12 cellular contexts compared by ENCODE assay signal in genomic region chr1:243268284-243268653, GRCh38. TPM values are rescaled to one million over a fixed set of nuclear protein-coding genes. Genes with fewer than 3 reads are reported as not detected.
DNase-seq lines count a peak whose midpoint lies in the region; ATAC-seq, FAIRE-seq and TF ChIP-seq lines count a peak whose summit lies in the region.
"Had no signal": no experiment of that assay in that cellular context is flagged by ENCODE, and none has a peak within 500 bp of the region (broad histone marks: within the 10 kb centered on the region; RNA-seq: fewer than 3 reads in every experiment).

No MANE protein-coding gene starts in this region.

- H3K27ac ChIP-seq in liver (ENCODE audit: low read depth in 1 of 2, low read length in 2 of 2) (peak overlapping the region; percentile 13 to 50), HepG2 (ENCODE audit: extremely low read length, insufficient read depth, low read length) (no peak overlapping the region), K562 (ENCODE audit: extremely low read depth, low read depth, low read length) (peak overlapping the region; percentile 61; the same call in 2 of the 3 replicates), keratinocyte (ENCODE audit: control insufficient read depth, insufficient read depth, low read length) (peak overlapping the region; percentile 66), uterus (peak overlapping the region; percentile 3 to 13)

- no peaks in the 10 kb centered on the region for H4K20me1 ChIP-seq in HepG2 (ENCODE audit: insufficient read depth, low read length)
- H4K20me1 ChIP-seq in K562 (replicated peaks; ENCODE audit: control insufficient read depth, insufficient read depth, low read length) = no peaks in the 10 kb centered on the region
- no peaks in the 10 kb centered on the region for H4K20me1 ChIP-seq in keratinocyte (ENCODE audit: control insufficient read depth, extremely low read depth, insufficient read depth, low read length)

- FAIRE-seq in HepG2 (lab: Jason Lieb, UNC) (no peak), K562 (lab: Jason Lieb, UNC) (no peak), keratinocyte (lab: Jason Lieb, UNC) (no peak)
- FAIRE-seq: GM18507, H1 had no signal

- no TSS peak for BruUV-seq in HepG2 (replicated peaks; lab: Mats Ljungman, UMichigan)
- no TSS peak for BruUV-seq in K562 (replicated peaks; lab: Mats Ljungman, UMichigan)

- WGBS in liver = 70% methylated on average over 4 of the region's 4 CpGs
- WGBS in HepG2 (ENCODE audit: low lambda C conversion rate) = 92% methylated on average over 4 of the region's 4 CpGs
- WGBS in K562 (ENCODE audit: insufficient coverage, low coverage, missing lambda C conversion rate) = 25% methylated on average over 4 of the region's 4 CpGs

- no peaks in the 10 kb centered on the region for H3K9me1 ChIP-seq in K562 (ENCODE audit: control insufficient read depth, insufficient read depth, low read length)
- no peaks in the 10 kb centered on the region for H3K9me1 ChIP-seq in keratinocyte (ENCODE audit: control insufficient read depth, extremely low read depth, insufficient read depth, low read length)

- CTCF ChIA-PET in HepG2 (lab: Yijun Ruan, JAX; ENCODE audit: low intra/inter-chr PET ratio, low total read pairs) = no interaction called here
- CTCF ChIA-PET in K562 (lab: Yijun Ruan, JAX; ENCODE audit: low intra/inter-chr PET ratio) = no interaction called here

- H3K9me3 ChIP-seq in liver (ENCODE audit: control insufficient read depth in 4 of 4, low read length in 3 of 4) (no peaks in the 10 kb centered on the region), HepG2 (ENCODE audit: low read length) (no peaks in the 10 kb centered on the region), K562 (replicated peaks; ENCODE audit: control insufficient read depth, insufficient read depth, low read depth, low read length) (no peaks in the 10 kb centered on the region), keratinocyte (ENCODE audit: control insufficient read depth, low read depth, low read length) (no peaks in the 10 kb centered on the region), uterus (no peaks in the 10 kb centered on the region)

- intact Hi-C loops in HepG2 (cut with micrococcal nuclease; ENCODE audit: unreplicated experiment) = no loop called here
- intact Hi-C loops in K562 (cut with micrococcal nuclease) = no loop called here
- intact Hi-C loops in uterus (cut with DNase I; ENCODE audit: low total_unique reads) = no loop called here

- no peak for TF ChIP-seq POLR2A in HepG2 (IDR thresholded peaks at IDR 0.05; ENCODE audit: insufficient read depth in 1 of 2, low read depth in 2 of 2, low read length in 2 of 2)
- TF ChIP-seq POLR2A in K562 (conservative IDR thresholded peaks at IDR 0.05) = no peak
- TF ChIP-seq POLR2A in uterus (IDR thresholded peaks at IDR 0.05) = no peak

- no peak overlapping the region for H3K9ac ChIP-seq in liver (ENCODE audit: low read depth in 1 of 2, low read length in 2 of 2)
- no peak overlapping the region for H3K9ac ChIP-seq in HepG2 (ENCODE audit: insufficient read depth, low read depth, low read length)
- H3K9ac ChIP-seq in K562 (ENCODE audit: insufficient read depth in 1 of 2, low read depth in 2 of 2, low read length in 2 of 2) = peak overlapping the region in 1 of 2 experiments; percentile 36; a peak in 2 of 4 replicates
- peak overlapping the region; percentile 9 for H3K9ac ChIP-seq in keratinocyte (ENCODE audit: control insufficient read depth, extremely low read depth, insufficient read depth, low read length)

- H2AFZ ChIP-seq in HepG2 (ENCODE audit: low read length) (no peak overlapping the region), K562 (ENCODE audit: low read depth, low read length) (peak overlapping the region; percentile 78), keratinocyte (ENCODE audit: control insufficient read depth, low read length) (peak overlapping the region; percentile 5)

- no peak for DNase-seq in HepG2 (ENCODE audit: low spot score)
- no peak for DNase-seq in K562 (ENCODE audit: extremely low read depth in 1 of 4, low spot score in 3 of 4)
- no peak for DNase-seq in keratinocyte (ENCODE audit: low read depth, low spot score)
- no peak for DNase-seq in uterus
- DNase-seq in activated gamma-delta T cell treated with Interleukin-2 at 50 U/mL for 16 hours = no peak
- DNase-seq in activated CD8-positive, alpha-beta memory T cell treated with anti-CD3 and anti-CD28 coated beads for 24 hours = no peak
- DNase-seq in cerebellar nuclear complex (lab: John Stamatoyannopoulos, UW) = no peak
- DNase-seq: NCI-H2227 treated with DMSO at 0.1 percent for 48 hours, T1000 had no signal

- H3K4me1 ChIP-seq in liver (ENCODE audit: control insufficient read depth in 4 of 4, insufficient read depth in 4 of 4, low read length in 3 of 4) = peaks cover 0 to 10% (median 2%) of the 10 kb centered on the region in 4 donors
- no peaks in the 10 kb centered on the region; the same call in 1 of the 2 replicates for H3K4me1 ChIP-seq in HepG2 (ENCODE audit: insufficient read depth, low read length)
- H3K4me1 ChIP-seq in K562 (replicated peaks in 1 of 2; ENCODE audit: control insufficient read depth in 2 of 2, insufficient read depth in 2 of 2, low read length in 2 of 2) = peaks cover 28 to 53% of the 10 kb centered on the region in 2 experiments
- peaks cover 35% of the 10 kb centered on the region for H3K4me1 ChIP-seq in keratinocyte (ENCODE audit: control insufficient read depth, extremely low read depth, insufficient read depth, low read length)
- H3K4me1 ChIP-seq in uterus = peaks cover 0 to 4% of the 10 kb centered on the region in 2 donors

- TF ChIP-seq EP300 in HepG2 (IDR thresholded peaks at IDR 0.05; ENCODE audit: low read depth in 2 of 2, low read length in 2 of 2) (no peak), HepG2 (CRISPR knock-in tag; IDR thresholded peaks at IDR 0.05; ENCODE audit: borderline replicate concordance) (no peak), K562 (IDR thresholded peaks at IDR 0.05; ENCODE audit: low read length) (no peak)

- ATAC-seq in HepG2 = no peak
- no peak for ATAC-seq in K562

- POLR2A ChIA-PET in HepG2 (lab: Yijun Ruan, JAX) = no interaction called here
- POLR2A ChIA-PET in K562 (lab: Yijun Ruan, JAX) = interaction anchor here (1.3 kb wide), 1 partner anchor 17 kb away, joined by 3 read pairs; no protein-coding TSS in a partner anchor

- TF ChIP-seq RAD21 in liver (IDR thresholded peaks at IDR 0.05) = no peak
- TF ChIP-seq RAD21 in HepG2 (CRISPR knock-in tag; IDR thresholded peaks at IDR 0.05) = no peak
- TF ChIP-seq RAD21 in K562 (CRISPR knock-in tag; conservative IDR thresholded peaks at IDR 0.05 in 1 of 2, IDR thresholded peaks at IDR 0.05 in 1 of 2) = no peak

- H3K27me3 ChIP-seq in liver (ENCODE audit: control insufficient read depth in 4 of 4, insufficient read depth in 4 of 4, low read length in 3 of 4) (no peaks in the 10 kb centered on the region), HepG2 (ENCODE audit: control insufficient read depth in 1 of 2, insufficient read depth in 2 of 2, low read length in 2 of 2) (no peaks in the 10 kb centered on the region), K562 (ENCODE audit: control insufficient read depth in 2 of 2, insufficient read depth in 2 of 2, low read length in 2 of 2) (no peaks in the 10 kb centered on the region), keratinocyte (ENCODE audit: control insufficient read depth, extremely low read depth, insufficient read depth, low read length) (no peaks in the 10 kb centered on the region), uterus (no peaks in the 10 kb centered on the region)

- H3K4me2 ChIP-seq in HepG2 (ENCODE audit: low read depth, low read length) = no peak overlapping the region
- peak overlapping the region; percentile 67; the same call in 1 of the 2 replicates for H3K4me2 ChIP-seq in K562 (ENCODE audit: insufficient read depth, low read length)
- peak overlapping the region; percentile 75 for H3K4me2 ChIP-seq in keratinocyte (ENCODE audit: control insufficient read depth, extremely low read depth, insufficient read depth, low read depth, low read length)

- H3K36me3 ChIP-seq in liver (ENCODE audit: control insufficient read depth in 4 of 4, insufficient read depth in 3 of 4, low read depth in 1 of 4, low read length in 3 of 4) = peaks cover 0 to 10% (median under 1%) of the 10 kb centered on the region in 4 donors
- H3K36me3 ChIP-seq in HepG2 (replicated peaks in 1 of 2; ENCODE audit: control insufficient read depth in 1 of 2, insufficient read depth in 2 of 2, low read length in 2 of 2) = no peaks in the 10 kb centered on the region
- H3K36me3 ChIP-seq in K562 (ENCODE audit: control insufficient read depth, insufficient read depth, low read length) = peaks cover 10% of the 10 kb centered on the region; the same call in 2 of the 3 replicates
- peaks cover 2 to 14% of the 10 kb centered on the region in 2 experiments for H3K36me3 ChIP-seq in keratinocyte (ENCODE audit: control insufficient read depth in 2 of 2, extremely low read depth in 1 of 2, insufficient read depth in 2 of 2, low read length in 2 of 2)
- H3K36me3 ChIP-seq in uterus = no peaks in the 10 kb centered on the region

- dilution Hi-C loops in keratinocyte (cut with MboI; ENCODE audit: extremely low pct_ligation_motif_present, low sequenced_read_pairs) = no loop called here

- in situ Hi-C loops in HepG2 (cut with HindIII; ENCODE audit: extremely low pct_ligation_motif_present, low pct_unique_long_range_greater_than_20kb) = no loop called here
- in situ Hi-C loops in K562 (cut with MboI) = no loop called here

- TF ChIP-seq CTCF in liver (IDR thresholded peaks at IDR 0.05; ENCODE audit: low read depth, low read length, missing input control) (no peak), HepG2 (CRISPR knock-in tag; IDR thresholded peaks at IDR 0.05) (no peak), K562 (IDR thresholded peaks at IDR 0.05 in 2 of 3, conservative IDR thresholded peaks at IDR 0.05 in 1 of 3; ENCODE audit: insufficient read depth in 2 of 3, low read depth in 1 of 3, low read length in 3 of 3) (no peak), keratinocyte (optimal IDR thresholded peaks at IDR 0.05 in 1 of 3, IDR thresholded peaks at IDR 0.05 in 1 of 3, conservative IDR thresholded peaks at IDR 0.05 in 1 of 3; ENCODE audit: extremely low read depth in 1 of 3, insufficient read depth in 2 of 3, low read length in 3 of 3) (no peak), uterus (IDR thresholded peaks at IDR 0.05) (no peak)

- H3K79me2 ChIP-seq in HepG2 (ENCODE audit: insufficient read depth, low read length) (no peaks in the 10 kb centered on the region), K562 (ENCODE audit: control insufficient read depth, insufficient read depth, low read length) (peaks cover 14% of the 10 kb centered on the region; the same call in 2 of the 3 replicates), keratinocyte (ENCODE audit: control insufficient read depth, insufficient read depth, low read length) (peaks cover 38% of the 10 kb centered on the region)

- no peak overlapping the region for H3K4me3 ChIP-seq in liver (ENCODE audit: low read depth in 1 of 3, low read length in 3 of 3)
- no peak overlapping the region for H3K4me3 ChIP-seq in HepG2 (replicated peaks in 1 of 3; ENCODE audit: insufficient read depth in 1 of 3, low read depth in 2 of 3, low read length in 3 of 3)
- 0 out of 2 replicates have a peak overlapping the region, but pooled peaks have one; percentile 5 for H3K4me3 ChIP-seq in K562
- H3K4me3 ChIP-seq in keratinocyte (ENCODE audit: control insufficient read depth in 2 of 3, extremely low read depth in 1 of 3, insufficient read depth in 2 of 3, low read depth in 1 of 3, low read length in 3 of 3) = peak overlapping the region in 2 of 3 experiments; percentile 7 to 42
- no peak overlapping the region for H3K4me3 ChIP-seq in uterus

RNA-seq across cellular contexts. Expression of gene SDCCAG8, which starts 12.4 kb away (rescaled TPM):
- 10 to 100 TPM; 13.0 to 22.0 TPM for total RNA-seq in liver
- 10 to 100 TPM in 1 of 2 donors, 1 to 10 TPM in 1; 8.5 to 25.8 TPM for polyA plus RNA-seq in liver
- total RNA-seq in HepG2 (2016; rRNA removed; fragmentation: Illumina TruSeq; extraction: Trizol) = 9.5 and 10.1 TPM in 2 replicates
- 22.4 and 23.3 TPM in 2 replicates for total RNA-seq in HepG2 (2016; cell fraction: cytosol; rRNA removed; fragmentation: Illumina TruSeq; extraction: Trizol; ENCODE audit: low read depth)
- total RNA-seq in HepG2 (2016; cell fraction: insoluble cytoplasmic fraction; rRNA removed; fragmentation: Illumina TruSeq; extraction: Trizol) = 9.6 and 10.2 TPM in 2 replicates
- total RNA-seq in HepG2 (2016; cell fraction: membrane; rRNA removed; fragmentation: Illumina TruSeq; extraction: Trizol) = 9.4 and 13.3 TPM in 2 replicates
- total RNA-seq in HepG2 (2016; cell fraction: nucleus; rRNA removed; fragmentation: Illumina TruSeq; extraction: Trizol) = 14.5 and 14.9 TPM in 2 replicates
- polyA plus RNA-seq in HepG2 (2011; rRNA removed) = 11.4 and 13.4 TPM in 2 replicates
- polyA plus RNA-seq in HepG2 (2011; cell fraction: cytosol; rRNA removed) = 5.1 and 5.9 TPM in 2 replicates
- polyA plus RNA-seq in HepG2 (2011; cell fraction: nucleus; rRNA removed) = 10.1 and 12.4 TPM in 2 replicates
- 9.1 and 9.7 TPM in 2 replicates for polyA plus RNA-seq in HepG2 (2012)
- polyA plus RNA-seq in HepG2 (2016; cell fraction: cytosol; fragmentation: Illumina TruSeq; extraction: Trizol; ENCODE audit: low read depth) = 1.4 and 2.3 TPM in 2 replicates
- polyA plus RNA-seq in HepG2 (2016; cell fraction: insoluble cytoplasmic fraction; fragmentation: Illumina TruSeq; extraction: Trizol; ENCODE audit: low read depth) = 9.1 and 12.0 TPM in 2 replicates
- polyA plus RNA-seq in HepG2 (2016; cell fraction: membrane; fragmentation: Illumina TruSeq; extraction: Trizol; ENCODE audit: low read depth) = 1.9 and 2.2 TPM in 2 replicates
- 10.0 and 12.7 TPM in 2 replicates for polyA plus RNA-seq in HepG2 (2016; cell fraction: nucleus; fragmentation: Illumina TruSeq; extraction: Trizol; ENCODE audit: insufficient read depth, low read depth)
- 4.4 and 8.7 TPM in 2 replicates for polyA minus RNA-seq in HepG2 (2011; rRNA and poly(A)+ RNA removed; ENCODE audit: low replicate concordance)
- 5.3 and 6.1 TPM in 2 replicates for polyA minus RNA-seq in HepG2 (2011; cell fraction: cytosol; rRNA and poly(A)+ RNA removed)
- 22.0 and 40.3 TPM in 2 replicates for polyA minus RNA-seq in HepG2 (2011; cell fraction: nucleus; rRNA and poly(A)+ RNA removed)
- 59.4 and 127 TPM in 2 replicates for total RNA-seq in K562 (2011; cell fraction: chromatin; rRNA removed; ENCODE audit: low replicate concordance)
- 15.7 and 21.7 TPM in 2 replicates for total RNA-seq in K562 (2011; cell fraction: nucleolus; rRNA removed)
- 42.4 and 44.1 TPM in 2 replicates for total RNA-seq in K562 (2011; cell fraction: nucleoplasm; rRNA removed)
- total RNA-seq in K562 (2014; rRNA removed) = 17.9 and 22.7 TPM in 2 replicates
- 24.5 and 25.4 TPM in 2 replicates for total RNA-seq in K562 (2014; rRNA removed; fragmentation: Illumina TruSeq; extraction: Trizol)
- 26.6 and 32.6 TPM in 2 replicates for total RNA-seq in K562 (2015; rRNA removed; fragmentation: Illumina TruSeq; extraction: Trizol)
- 23.8 and 26.1 TPM in 2 replicates for total RNA-seq in K562 (2021)
- polyA plus RNA-seq in K562 (2011; rRNA removed) = 36.7 and 38.7 TPM in 2 replicates
- polyA plus RNA-seq in K562 (2011; cell fraction: cytosol; rRNA removed) = 17.0 and 20.6 TPM in 2 replicates
- polyA plus RNA-seq in K562 (2011; cell fraction: nucleus; rRNA removed) = 24.8 and 39.9 TPM in 2 replicates
- 17.8 and 30.1 TPM in 2 replicates for polyA plus RNA-seq in K562 (2012)
- polyA plus RNA-seq in K562 (2014; fragmentation: Illumina TruSeq; extraction: Trizol) = 17.5 and 25.0 TPM in 2 replicates
- 10 to 100 TPM; 21.6 to 29.6 TPM for polyA plus RNA-seq in K562 (2014; fragmentation: Nextera tagmentation; extraction: Ambion mirVana)
- polyA plus RNA-seq in K562 (2014; rRNA removed) = 17.4 and 28.8 TPM in 2 replicates
- 56.5 and 97.6 TPM in 2 replicates for polyA minus RNA-seq in K562 (2011; rRNA and poly(A)+ RNA removed)
- 11.2 and 20.3 TPM in 2 replicates for polyA minus RNA-seq in K562 (2011; cell fraction: cytosol; rRNA and poly(A)+ RNA removed)
- polyA minus RNA-seq in K562 (2011; cell fraction: nucleus; rRNA and poly(A)+ RNA removed) = 25.3 and 52.1 TPM in 2 replicates
- polyA plus RNA-seq in keratinocyte = 49.3 to 67.8 TPM (median 61.6 TPM) in 3 replicates
- 54.2 TPM for polyA plus RNA-seq in keratinocyte (2011; ENCODE audit: low read depth)
- 58.2 and 59.8 TPM in 2 replicates for polyA plus RNA-seq in keratinocyte (2011; cell fraction: cytosol; rRNA removed)
- polyA plus RNA-seq in keratinocyte (2011; cell fraction: nucleus; rRNA removed) = 49.4 and 57.7 TPM in 2 replicates
- 30.3 and 46.8 TPM in 2 replicates for polyA plus RNA-seq in keratinocyte (2012; ENCODE audit: low replicate concordance)
- polyA minus RNA-seq in keratinocyte = 15.0 to 60.4 TPM (median 41.3 TPM) in 3 replicates
- polyA minus RNA-seq in keratinocyte (2011; cell fraction: cytosol; rRNA and poly(A)+ RNA removed) = 27.2 TPM
- polyA minus RNA-seq in keratinocyte (2011; cell fraction: nucleus; rRNA and poly(A)+ RNA removed) = 24.2 and 55.2 TPM in 2 replicates
- 10 to 100 TPM; 19.2 to 54.8 (median 49.7) TPM for total RNA-seq in uterus

RNA-seq across cellular contexts. Expression of gene CEP170, which starts 13.2 kb away (rescaled TPM):
- total RNA-seq in liver = 10 to 100 TPM; 20.6 to 21.5 TPM
- polyA plus RNA-seq in liver = 1 to 10 TPM; 5.0 to 9.2 TPM
- total RNA-seq in HepG2 (2016; rRNA removed; fragmentation: Illumina TruSeq; extraction: Trizol) = 28.6 and 36.9 TPM in 2 replicates
- 4.7 and 5.9 TPM in 2 replicates for total RNA-seq in HepG2 (2016; cell fraction: cytosol; rRNA removed; fragmentation: Illumina TruSeq; extraction: Trizol; ENCODE audit: low read depth)
- 29.1 and 30.1 TPM in 2 replicates for total RNA-seq in HepG2 (2016; cell fraction: insoluble cytoplasmic fraction; rRNA removed; fragmentation: Illumina TruSeq; extraction: Trizol)
- 7.6 and 11.5 TPM in 2 replicates for total RNA-seq in HepG2 (2016; cell fraction: membrane; rRNA removed; fragmentation: Illumina TruSeq; extraction: Trizol)
- 56.5 and 62.3 TPM in 2 replicates for total RNA-seq in HepG2 (2016; cell fraction: nucleus; rRNA removed; fragmentation: Illumina TruSeq; extraction: Trizol)
- polyA plus RNA-seq in HepG2 (2011; rRNA removed) = 18.5 and 23.0 TPM in 2 replicates
- 9.8 and 12.5 TPM in 2 replicates for polyA plus RNA-seq in HepG2 (2011; cell fraction: cytosol; rRNA removed)
- 27.0 and 34.5 TPM in 2 replicates for polyA plus RNA-seq in HepG2 (2011; cell fraction: nucleus; rRNA removed)
- 11.6 and 15.1 TPM in 2 replicates for polyA plus RNA-seq in HepG2 (2012)
- 1.2 TPM in 2 replicates for polyA plus RNA-seq in HepG2 (2016; cell fraction: cytosol; fragmentation: Illumina TruSeq; extraction: Trizol; ENCODE audit: low read depth)
- polyA plus RNA-seq in HepG2 (2016; cell fraction: insoluble cytoplasmic fraction; fragmentation: Illumina TruSeq; extraction: Trizol; ENCODE audit: low read depth) = 26.8 and 28.6 TPM in 2 replicates
- 2.4 and 3.3 TPM in 2 replicates for polyA plus RNA-seq in HepG2 (2016; cell fraction: membrane; fragmentation: Illumina TruSeq; extraction: Trizol; ENCODE audit: low read depth)
- polyA plus RNA-seq in HepG2 (2016; cell fraction: nucleus; fragmentation: Illumina TruSeq; extraction: Trizol; ENCODE audit: insufficient read depth, low read depth) = 36.6 and 37.9 TPM in 2 replicates
- 42.9 and 55.3 TPM in 2 replicates for polyA minus RNA-seq in HepG2 (2011; rRNA and poly(A)+ RNA removed; ENCODE audit: low replicate concordance)
- polyA minus RNA-seq in HepG2 (2011; cell fraction: cytosol; rRNA and poly(A)+ RNA removed) = 22.1 and 22.3 TPM in 2 replicates
- polyA minus RNA-seq in HepG2 (2011; cell fraction: nucleus; rRNA and poly(A)+ RNA removed) = 155 and 161 TPM in 2 replicates
- 77.5 and 254 TPM in 2 replicates for total RNA-seq in K562 (2011; cell fraction: chromatin; rRNA removed; ENCODE audit: low replicate concordance)
- 38.5 and 51.8 TPM in 2 replicates for total RNA-seq in K562 (2011; cell fraction: nucleolus; rRNA removed)
- 83.7 and 95.0 TPM in 2 replicates for total RNA-seq in K562 (2011; cell fraction: nucleoplasm; rRNA removed)
- total RNA-seq in K562 (2014; rRNA removed) = 57.3 and 63.8 TPM in 2 replicates
- total RNA-seq in K562 (2014; rRNA removed; fragmentation: Illumina TruSeq; extraction: Trizol) = 89.0 and 102 TPM in 2 replicates
- 93.6 and 110 TPM in 2 replicates for total RNA-seq in K562 (2015; rRNA removed; fragmentation: Illumina TruSeq; extraction: Trizol)
- 73.6 and 82.0 TPM in 2 replicates for total RNA-seq in K562 (2021)
- 94.4 and 104 TPM in 2 replicates for polyA plus RNA-seq in K562 (2011; rRNA removed)
- 23.4 and 61.8 TPM in 2 replicates for polyA plus RNA-seq in K562 (2011; cell fraction: cytosol; rRNA removed)
- polyA plus RNA-seq in K562 (2011; cell fraction: nucleus; rRNA removed) = 102 and 139 TPM in 2 replicates
- polyA plus RNA-seq in K562 (2012) = 34.8 and 35.9 TPM in 2 replicates
- polyA plus RNA-seq in K562 (2014; fragmentation: Illumina TruSeq; extraction: Trizol) = 58.0 and 68.5 TPM in 2 replicates
- polyA plus RNA-seq in K562 (2014; fragmentation: Nextera tagmentation; extraction: Ambion mirVana) = 10 to 100 TPM; 22.6 to 24.6 TPM
- polyA plus RNA-seq in K562 (2014; rRNA removed) = 47.2 and 53.6 TPM in 2 replicates
- 211 and 286 TPM in 2 replicates for polyA minus RNA-seq in K562 (2011; rRNA and poly(A)+ RNA removed)
- 54.7 and 83.7 TPM in 2 replicates for polyA minus RNA-seq in K562 (2011; cell fraction: cytosol; rRNA and poly(A)+ RNA removed)
- polyA minus RNA-seq in K562 (2011; cell fraction: nucleus; rRNA and poly(A)+ RNA removed) = 128 and 283 TPM in 2 replicates
- polyA plus RNA-seq in keratinocyte = 30.6 to 40.5 TPM (median 36.5 TPM) in 3 replicates
- 22.1 TPM for polyA plus RNA-seq in keratinocyte (2011; ENCODE audit: low read depth)
- 16.1 and 25.7 TPM in 2 replicates for polyA plus RNA-seq in keratinocyte (2011; cell fraction: cytosol; rRNA removed)
- 59.3 and 61.2 TPM in 2 replicates for polyA plus RNA-seq in keratinocyte (2011; cell fraction: nucleus; rRNA removed)
- polyA plus RNA-seq in keratinocyte (2012; ENCODE audit: low replicate concordance) = 8.9 and 29.2 TPM in 2 replicates
- polyA minus RNA-seq in keratinocyte = 26.7 to 59.4 TPM (median 32.0 TPM) in 3 replicates
- polyA minus RNA-seq in keratinocyte (2011; cell fraction: cytosol; rRNA and poly(A)+ RNA removed) = 41.6 TPM
- 69.0 and 109 TPM in 2 replicates for polyA minus RNA-seq in keratinocyte (2011; cell fraction: nucleus; rRNA and poly(A)+ RNA removed)
- total RNA-seq in uterus = 100 to 1,000 TPM in 1 of 4 donors, 10 to 100 TPM in 3; 40.3 to 114 (median 55.6) TPM

Comparison
In these comparisons a context has a peak if more than half of its experiments do, and no peak if none do; other contexts are left out.
1. H3K4me3 ChIP-seq: peak in K562 (single experiment) and keratinocyte (2 of 3); none in liver (0 of 3), HepG2 (0 of 3) and uterus (0 of 2).